Comparison of ENCODE assay signal across 22 cellular contexts in the genomic region with DNA sequence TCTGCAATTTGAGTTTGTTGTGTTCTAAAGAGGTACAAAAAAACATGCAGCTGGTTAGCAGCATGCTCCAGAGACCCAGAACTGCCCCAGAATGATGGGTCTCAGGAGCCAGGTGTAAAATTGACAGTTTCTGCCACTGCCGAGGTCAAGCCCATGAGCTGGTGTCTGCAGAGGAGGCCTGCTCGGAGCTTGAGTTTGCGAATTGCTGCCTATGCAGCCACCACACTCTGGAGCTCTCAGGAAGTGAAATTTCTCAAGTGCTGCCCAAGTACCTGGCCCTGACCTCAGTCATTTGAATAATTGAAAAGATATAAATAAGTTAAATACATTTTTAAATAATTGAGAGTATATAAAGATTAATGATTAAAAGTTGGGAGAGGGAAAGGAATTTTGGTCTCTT.
DNase-seq lines count a peak whose midpoint lies in the region; ATAC-seq and TF ChIP-seq lines count a peak whose summit lies in the region.
"Had no signal": no experiment of that assay in that cellular context is flagged by ENCODE, and none has a peak within 500 bp of the region (broad histone marks: within the 10 kb centered on the region; RNA-seq: fewer than 3 reads in every experiment).

No MANE protein-coding gene starts in this region.

- H3K36me3 ChIP-seq in transverse colon, result no peaks in the 10 kb centered on the region
- H3K36me3 ChIP-seq in GM23248 (ENCODE audit: low read depth), result no peaks in the 10 kb centered on the region

- H3K9ac ChIP-seq in GM23248, result no peak overlapping the region

- DNase-seq in DMS53 (lab: John Stamatoyannopoulos, UW) (peak; percentile 49), DMS53 treated with DMSO at 0.1 percent for 48 hours (lab: John Stamatoyannopoulos, UW; ENCODE audit: unreplicated experiment) (no peak), transverse colon (peak; percentile 17), GM23248 (no peak), activated T-cell treated with anti-CD3 and anti-CD28 coated beads for 4 hours (no peak), GDM1 (lab: John Stamatoyannopoulos, UW) (no peak)
- DNase-seq: activated B cell treated with CpG ODN at 0.5 μM for 24 hours; activated CD8-positive, alpha-beta memory T cell treated with anti-CD3 and anti-CD28 coated beads for 24 hours; foreskin melanocyte; GOT3; NCI-H187 treated with DMSO at 0.1 percent for 48 hours; NCI-H510A treated with DMSO at 0.1 percent for 48 hours; OCI-M1; SIG-M5; stimulated activated naive CD4-positive, alpha-beta T cell; T-helper 17 cell; tibial artery had no signal

- no peak for TF ChIP-seq EP300 in transverse colon (IDR thresholded peaks at IDR 0.05; ENCODE audit: low read depth)

- intact Hi-C loops in transverse colon (cut with DNase I; ENCODE audit: low total_unique reads), result no loop called here

- H3K9me3 ChIP-seq in transverse colon (no peaks in the 10 kb centered on the region), GM23248 (ENCODE audit: low read depth) (no peaks in the 10 kb centered on the region)
- H3K9me3 ChIP-seq: breast epithelium, tibial artery had no signal

- H3K4me1 ChIP-seq in transverse colon (peaks cover 0 to 22% (median 4%) of the 10 kb centered on the region in 4 donors), GM23248 (ENCODE audit: insufficient read depth) (no peaks in the 10 kb centered on the region)
- H3K4me1 ChIP-seq: breast epithelium had no signal

- H3K4me3 ChIP-seq in transverse colon (no peak overlapping the region), GM23248 (no peak overlapping the region)
- H3K4me3 ChIP-seq: breast epithelium, tibial artery had no signal

- no peak for TF ChIP-seq CTCF in transverse colon (IDR thresholded peaks at IDR 0.05)

- H3K27ac ChIP-seq in transverse colon (no peak overlapping the region), GM23248 (no peak overlapping the region)
- H3K27ac ChIP-seq: 22Rv1, breast epithelium had no signal

- no peak overlapping the region for H3K4me2 ChIP-seq in GM23248 (ENCODE audit: unreplicated experiment)

- no peaks in the 10 kb centered on the region for H3F3A ChIP-seq in GM23248 (ENCODE audit: insufficient read depth)

- in situ Hi-C loops in transverse colon (cut with MboI; ENCODE audit: low pct_ligation_motif_present in 1 of 4, low pct_unique_long_range_greater_than_20kb in 1 of 4, low sequenced_read_pairs in 3 of 4) (no loop called here), GM23248 (cut with MboI) (no loop called here)

- ATAC-seq in GM21381 (IDR thresholded peaks at IDR 0.05; ENCODE audit: unreplicated experiment), result peak; percentile 84
- ATAC-seq in HG03103 (IDR thresholded peaks at IDR 0.05; ENCODE audit: low read depth, unreplicated experiment), result peak; percentile 52
- ATAC-seq: left lobe of liver, T-helper 17 cell had no signal

- H4K20me1 ChIP-seq in GM23248 (ENCODE audit: insufficient read depth), result no peaks in the 10 kb centered on the region

- WGBS in transverse colon (ENCODE audit: low coverage in 1 of 2), 2 donors, result 57 to 73% methylated on average over 2 to 3 of the region's 3 CpGs
- WGBS in GM23248 (ENCODE audit: low coverage in 1 of 2, low lambda C conversion rate in 2 of 2, missing lambda C conversion rate in 2 of 2), 2 experiments, result 81 to 86% methylated on average over 3 of the region's 3 CpGs

- no peaks in the 10 kb centered on the region for H3K9me2 ChIP-seq in GM23248 (ENCODE audit: insufficient read depth)

- TF ChIP-seq POLR2A in transverse colon (IDR thresholded peaks at IDR 0.05), result no peak

- H3K79me2 ChIP-seq in GM23248 (ENCODE audit: insufficient read depth), result no peaks in the 10 kb centered on the region

- H3K27me3 ChIP-seq in transverse colon, result no peaks in the 10 kb centered on the region
- no peaks in the 10 kb centered on the region for H3K27me3 ChIP-seq in GM23248 (replicated peaks; ENCODE audit: insufficient read depth)
- H3K27me3 ChIP-seq: breast epithelium, tibial artery had no signal

- no peak overlapping the region for H2AFZ ChIP-seq in GM23248

Comparison
In these comparisons a context has a peak if more than half of its experiments do, and no peak if none do; other contexts are left out.
1. DNase-seq: peak in DMS53 (single experiment) and transverse colon (single experiment); none in DMS53 treated with DMSO at 0.1 percent for 48 hours (single experiment), GM23248 (single experiment), activated T-cell treated with anti-CD3 and anti-CD28 coated beads for 4 hours (single experiment) and GDM1 (single experiment).